ENCODE assay signal across 23 cellular contexts in the genomic region with DNA sequence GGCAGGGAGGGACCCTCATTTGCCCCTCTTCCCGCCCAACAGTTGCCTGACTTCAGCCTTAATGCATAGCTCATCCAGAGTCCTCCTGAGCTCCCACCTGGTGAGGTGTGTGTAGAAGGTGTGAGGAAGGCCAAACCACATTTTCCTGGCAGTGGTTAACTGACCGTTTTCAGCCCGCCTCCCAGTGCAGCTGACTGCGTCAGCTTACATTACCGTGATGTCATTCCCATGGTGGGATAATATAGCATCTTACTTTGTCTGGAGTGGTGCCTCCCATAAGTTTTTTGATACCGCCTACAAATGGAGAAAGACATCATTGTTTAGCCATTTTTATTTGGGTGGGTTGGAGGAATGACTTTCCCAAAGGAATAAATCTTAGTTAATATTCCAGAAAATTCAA.
"Had no signal": no experiment of that assay in that cellular context is flagged by ENCODE, and none has a peak within 500 bp of the region (broad histone marks: within the 10 kb centered on the region; RNA-seq: fewer than 3 reads in every experiment).

No MANE protein-coding gene starts in this region.

- DNase-seq: activated CD4-positive, alpha-beta T cell treated with anti-CD3 and anti-CD28 coated beads for 36 hours; activated CD4-positive, alpha-beta T cell treated with anti-CD3 and anti-CD28 coated beads, Interleukin-2, amount 50 U/mL, for 4 hours; activated CD8-positive, alpha-beta memory T cell treated with anti-CD3 and anti-CD28 coated beads, Interleukin-2, amount 50 U/mL, for 48 hours; activated naive CD4-positive, alpha-beta T cell; activated T-cell treated with anti-CD3 and anti-CD28 coated beads, Interleukin-2, amount 50 U/mL, for 4 hours; adrenal gland; dorsolateral prefrontal cortex; esophagus squamous epithelium; gastrocnemius medialis; hippocampal formation; kidney glomerular epithelial cell; left ventricle myocardium superior; mammary epithelial cell; nucleus accumbens; right lobe of liver; stimulated activated CD4-positive, alpha-beta T cell treated with anti-CD3 and anti-CD28 coated beads, Interleukin-2, amount 100 ng/mL, for 24 hours; T1000; testis had no signal

- H3K36me3 ChIP-seq: adrenal gland, ascending aorta, esophagus squamous epithelium, gastrocnemius medialis, right lobe of liver, vagina had no signal

- H3K27me3 ChIP-seq: adrenal gland, ascending aorta, dorsolateral prefrontal cortex, esophagus squamous epithelium, gastrocnemius medialis, right lobe of liver, testis, vagina had no signal

- ATAC-seq: activated CD4-positive, alpha-beta T cell treated with anti-CD3 and anti-CD28 coated beads for 36 hours; activated T-cell treated with anti-CD3 and anti-CD28 coated beads, Interleukin-2, amount 50 U/mL, for 4 hours; gastrocnemius medialis; left ventricle myocardium superior; right lobe of liver; stimulated activated effector memory CD8-positive, alpha-beta T cell treated with anti-CD3 and anti-CD28 coated beads, Interleukin-12 subunit alpha, Interleukin-12 subunit beta, amount 100 ng/mL, for 72 hours; WTC11 had no signal

- H3K9me3 ChIP-seq: adrenal gland, ascending aorta, esophagus squamous epithelium, gastrocnemius medialis, right lobe of liver, testis, vagina had no signal

- H3K4me3 ChIP-seq: adrenal gland, ascending aorta, dorsolateral prefrontal cortex, esophagus squamous epithelium, gastrocnemius medialis, right lobe of liver, skin epidermis, testis, vagina had no signal

- H3K4me1 ChIP-seq: testis had no signal

- H3K27ac ChIP-seq: adrenal gland, ascending aorta, dorsolateral prefrontal cortex, esophagus squamous epithelium, right lobe of liver, skin epidermis, testis, vagina had no signal
